In the genomic region with DNA sequence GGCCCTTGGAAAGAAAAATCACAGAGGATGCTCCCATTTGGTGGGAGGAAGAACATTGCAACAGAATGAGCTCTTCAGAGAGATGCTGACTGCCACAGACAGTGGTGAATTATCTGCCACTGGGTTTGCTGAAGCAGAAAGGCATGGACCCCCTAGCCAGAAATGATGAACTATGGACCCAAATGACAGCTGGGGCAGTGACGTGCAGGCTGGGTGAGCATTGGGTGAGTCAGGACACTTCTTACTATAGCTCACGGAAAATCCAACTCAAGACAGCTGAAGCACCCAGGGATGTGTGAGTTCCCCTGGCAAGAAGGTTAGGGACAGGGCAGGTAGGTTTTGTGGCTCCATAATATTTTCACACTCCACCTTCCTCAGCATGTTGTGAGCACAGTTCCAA, we compare ENCODE assay signal across 22 cellular contexts.
"Had no signal": no experiment of that assay in that cellular context is flagged by ENCODE, and none has a peak within 500 bp of the region (broad histone marks: within the 10 kb centered on the region; RNA-seq: fewer than 3 reads in every experiment).

No MANE protein-coding gene starts in this region.

- DNase-seq: activated CD4-positive, CD25-positive, alpha-beta regulatory T cell; activated gamma-delta T cell; activated naive CD4-positive, alpha-beta T cell treated with anti-CD3 and anti-CD28 coated beads, Interleukin-2, amount 10 ng/mL, durations not matched to agents 7 days and 5 days; activated T-cell treated with anti-CD3 and anti-CD28 coated beads, Interleukin-2, amount 50 U/mL, for 4 hours; body of pancreas; central memory CD4-positive, alpha-beta T cell; Karpas-422; MM.1S; NCI-H1105; NCI-H1436; NCI-H1694 treated with DMSO at 0.1 percent for 48 hours; NCI-H2029 treated with DMSO at 0.1 percent for 48 hours; NCI-H345; NCI-H510A; NCI-H526 treated with DMSO at 0.1 percent for 48 hours; NCI-H82; Peyer's patch; SIG-M5; T-helper 17 cell; T-helper 9 cell had no signal

- H3K9me3 ChIP-seq: ascending aorta, body of pancreas, Peyer's patch had no signal

- ATAC-seq: activated T-cell treated with anti-CD3 and anti-CD28 coated beads, Interleukin-2, amount 50 U/mL, for 4 hours; body of pancreas; T-helper 17 cell had no signal

- H3K36me3 ChIP-seq: ascending aorta, Peyer's patch had no signal

- H3K4me3 ChIP-seq: ascending aorta, body of pancreas, Peyer's patch had no signal

- H3K27me3 ChIP-seq: ascending aorta, body of pancreas, Peyer's patch had no signal

- H3K4me1 ChIP-seq: ascending aorta, body of pancreas, Peyer's patch had no signal

- H3K27ac ChIP-seq: ascending aorta, body of pancreas, Peyer's patch, VCaP had no signal
